In genomic region chr17:81717049-81717765, GRCh38 we compare ENCODE assay signal across 2 cellular contexts.
A peak's percentile ranks its signal among the peaks of the same experiment; 100 is the strongest.
TF ChIP-seq lines count a peak whose summit lies in the region.

No MANE protein-coding gene starts in this region.

TF ChIP-seq in HEK293, 187 proteins besides CTCF, POLR2A, EP300 and RAD21:
- TF ChIP-seq GLIS2 (tag by site-specific recombination; IDR thresholded peaks at IDR 0.05) (0 out of 2 replicates have a peak, but pooled peaks have one; percentile 34), ZNF26 (tag by site-specific recombination; IDR thresholded peaks at IDR 0.05) (no peak)

TF ChIP-seq in HepG2, 621 proteins besides CTCF, POLR2A, EP300 and RAD21:
- TF ChIP-seq HNRNPL (IDR thresholded peaks at IDR 0.05; ENCODE audit: low read depth, low read length) (0 out of 2 replicates have a peak, but pooled peaks have one; percentile 15), KLF15 (CRISPR knock-in tag; IDR thresholded peaks at IDR 0.05; ENCODE audit: borderline replicate concordance) (no peak), AGO2 (optimal IDR thresholded peaks at IDR 0.05; ENCODE audit: low read depth, low read length) (peak; percentile 36), ZNF839 (CRISPR knock-in tag; IDR thresholded peaks at IDR 0.05; ENCODE audit: borderline replicate concordance) (0 out of 2 replicates have a peak, but pooled peaks have one; percentile 6), HNRNPLL (IDR thresholded peaks at IDR 0.05; ENCODE audit: low read depth, low read length, poor library complexity, severe bottlenecking) (peak; percentile 32), MTA1 (CRISPR knock-in tag; IDR thresholded peaks at IDR 0.05; ENCODE audit: borderline replicate concordance) (0 out of 2 replicates have a peak, but pooled peaks have one; percentile 28), NONO (IDR thresholded peaks at IDR 0.05) (no peak), NONO (CRISPR knock-in tag; conservative IDR thresholded peaks at IDR 0.05) (0 out of 2 replicates have a peak, but pooled peaks have one; percentile 25), RBFOX2 (IDR thresholded peaks at IDR 0.05; ENCODE audit: low read depth, low read length) (peak; percentile 43; the same call in 1 of the 2 replicates), ZNF256 (CRISPR knock-in tag; conservative IDR thresholded peaks at IDR 0.05) (no peak), ZNF768 (CRISPR knock-in tag; IDR thresholded peaks at IDR 0.05) (peak; percentile 7; the same call in 1 of the 2 replicates)
